ENCODE assay signal across 25 cellular contexts in genomic region chrX:19744231-19744630, GRCh38.
DNase-seq lines count a peak whose midpoint lies in the region; ATAC-seq and TF ChIP-seq lines count a peak whose summit lies in the region.
"Had no signal": no experiment of that assay in that cellular context is flagged by ENCODE, and none has a peak within 500 bp of the region (broad histone marks: within the 10 kb centered on the region; RNA-seq: fewer than 3 reads in every experiment).

No MANE protein-coding gene starts in this region.

- peaks cover 92% of the 10 kb centered on the region for H3K4me1 Mint-ChIP-seq in activated CD8-positive, alpha-beta memory T cell treated with anti-CD3 and anti-CD28 coated beads, Interleukin-2, amount 10 ng/mL, durations not matched to agents 7 days and 5 days
- peaks cover 73% of the 10 kb centered on the region for H3K4me1 Mint-ChIP-seq in activated naive CD8-positive, alpha-beta T cell treated with anti-CD3 and anti-CD28 coated beads, Interleukin-2, amount 10 ng/mL, durations not matched to agents 7 days and 5 days

- no peaks in the 10 kb centered on the region for H3K27me3 Mint-ChIP-seq in activated CD8-positive, alpha-beta memory T cell treated with anti-CD3 and anti-CD28 coated beads, Interleukin-2, amount 10 ng/mL, durations not matched to agents 7 days and 5 days
- no peaks in the 10 kb centered on the region for H3K27me3 Mint-ChIP-seq in activated naive CD8-positive, alpha-beta T cell treated with anti-CD3 and anti-CD28 coated beads, Interleukin-2, amount 10 ng/mL, durations not matched to agents 7 days and 5 days

- H3K4me1 ChIP-seq in MM.1S (ENCODE audit: low read length) (peaks cover 41% of the 10 kb centered on the region), neutrophil (ENCODE audit: control insufficient read depth in 1 of 2, insufficient read depth in 1 of 2, low read depth in 1 of 2, low read length in 1 of 2) (peaks cover 51 to 63% of the 10 kb centered on the region in 2 experiments)
- H3K4me1 ChIP-seq: adrenal gland, breast epithelium, uterus had no signal

- no peak for ATAC-seq in activated CD8-positive, alpha-beta memory T cell treated with anti-CD3 and anti-CD28 coated beads, Interleukin-2, amount 10 ng/mL, durations not matched to agents 7 days and 5 days
- ATAC-seq in activated naive CD8-positive, alpha-beta T cell treated with anti-CD3 and anti-CD28 coated beads, Interleukin-2, amount 10 ng/mL, durations not matched to agents 7 days and 5 days (ENCODE audit: low read depth) = no peak
- ATAC-seq in Right ventricle myocardium inferior = no peak
- ATAC-seq in GM18502 (IDR thresholded peaks at IDR 0.05; ENCODE audit: poor library complexity, unreplicated experiment) = no peak
- ATAC-seq: activated T-cell treated with anti-CD3 and anti-CD28 coated beads, Interleukin-2, amount 50 U/mL, for 72 hours; K562; lower lobe of right lung had no signal

- H3K9me3 ChIP-seq in MM.1S (replicated peaks; ENCODE audit: insufficient read depth, low read length) (no peaks in the 10 kb centered on the region), neutrophil (no peaks in the 10 kb centered on the region)
- H3K9me3 ChIP-seq: lower lobe of right lung had no signal

- no peak overlapping the region for H3K9ac ChIP-seq in MM.1S (ENCODE audit: low read length)

- peak overlapping the region; percentile 65; the same call in 1 of the 2 replicates for H3K27ac ChIP-seq in MM.1S (ENCODE audit: low read length)
- H3K27ac ChIP-seq in neutrophil = peak overlapping the region; percentile 45
- no peak overlapping the region for H3K27ac ChIP-seq in dorsolateral prefrontal cortex
- H3K27ac ChIP-seq: adrenal gland, breast epithelium, epithelial cell of prostate, lower lobe of right lung, RWPE1, uterus had no signal

- H3K4me3 Mint-ChIP-seq in activated CD8-positive, alpha-beta memory T cell treated with anti-CD3 and anti-CD28 coated beads, Interleukin-2, amount 10 ng/mL, durations not matched to agents 7 days and 5 days = no peak overlapping the region
- no peak overlapping the region for H3K4me3 Mint-ChIP-seq in activated naive CD8-positive, alpha-beta T cell treated with anti-CD3 and anti-CD28 coated beads, Interleukin-2, amount 10 ng/mL, durations not matched to agents 7 days and 5 days

- no peaks in the 10 kb centered on the region for H3K27me3 ChIP-seq in MM.1S (replicated peaks; ENCODE audit: insufficient read depth, low read length)
- H3K27me3 ChIP-seq in neutrophil = no peaks in the 10 kb centered on the region
- H3K27me3 ChIP-seq in dorsolateral prefrontal cortex = peaks cover 0 to 40% (median 6%) of the 10 kb centered on the region in 45 donors
- H3K27me3 ChIP-seq: adrenal gland, uterus had no signal

- peak overlapping the region; percentile 59; the same call in 1 of the 2 replicates for H3K4me2 ChIP-seq in MM.1S (ENCODE audit: low read depth, low read length)

- no peak overlapping the region for H2AFZ ChIP-seq in MM.1S (ENCODE audit: low read length)

- H3K36me3 Mint-ChIP-seq in activated CD8-positive, alpha-beta memory T cell treated with anti-CD3 and anti-CD28 coated beads, Interleukin-2, amount 10 ng/mL, durations not matched to agents 7 days and 5 days = peaks cover 30% of the 10 kb centered on the region
- peaks cover 9% of the 10 kb centered on the region for H3K36me3 Mint-ChIP-seq in activated naive CD8-positive, alpha-beta T cell treated with anti-CD3 and anti-CD28 coated beads, Interleukin-2, amount 10 ng/mL, durations not matched to agents 7 days and 5 days

- POLR2A ChIA-PET in activated naive CD8-positive, alpha-beta T cell treated with anti-CD3 and anti-CD28 coated beads, Interleukin-2, amount 10 ng/mL, durations not matched to agents 7 days and 5 days (lab: Charles Lee) = interaction anchor here (0.7 to 1.4 kb wide), 2 partner anchors 62 to 143 kb away, joined by 3 to 6 read pairs; partner anchors contain the start of gene SH3KBP1

- intact Hi-C loops in Right ventricle myocardium inferior (cut with DNase I) (loop anchor here (5.0 kb wide), 1 partner anchor 152 kb away; no protein-coding TSS in a partner anchor), dorsolateral prefrontal cortex (cut with DNase I) (no loop called here)

- no peaks in the 10 kb centered on the region for H3K9me2 ChIP-seq in MM.1S (replicated peaks; ENCODE audit: insufficient read depth, low read length)

- H3K4me3 ChIP-seq in MM.1S (ENCODE audit: low read length) (no peak overlapping the region), neutrophil (ENCODE audit: low read depth in 1 of 2, low read length in 1 of 2) (no peak overlapping the region), dorsolateral prefrontal cortex (no peak overlapping the region)
- H3K4me3 ChIP-seq: adrenal gland, breast epithelium, K562, lower lobe of right lung, skin epidermis, uterus had no signal

- no peaks in the 10 kb centered on the region for H4K20me1 ChIP-seq in MM.1S (ENCODE audit: insufficient read depth, low read length)

- H3K36me3 ChIP-seq in MM.1S (replicated peaks; ENCODE audit: insufficient read depth, low read length) (no peaks in the 10 kb centered on the region), neutrophil (peaks cover 24% of the 10 kb centered on the region)
- H3K36me3 ChIP-seq: adrenal gland, breast epithelium, lower lobe of right lung, uterus had no signal

- DNase-seq in activated CD8-positive, alpha-beta memory T cell treated with anti-CD3 and anti-CD28 coated beads, Interleukin-2, amount 10 ng/mL, durations not matched to agents 7 days and 5 days = no peak
- DNase-seq in activated CD8-positive, alpha-beta memory T cell treated with anti-CD3 and anti-CD28 coated beads, Interleukin-2, amount 50 U/mL, for 4 hours = no peak
- DNase-seq in MM.1S (no peak), Right ventricle myocardium inferior (ENCODE audit: missing footprints) (no peak), dorsolateral prefrontal cortex (no peak)
- no peak for DNase-seq in activated naive CD8-positive, alpha-beta T cell treated with anti-CD3 and anti-CD28 coated beads, Interleukin-2, amount 10 ng/mL, durations not matched to agents 7 days and 5 days
- DNase-seq: activated CD4-positive, alpha-beta T cell treated with anti-CD3 and anti-CD28 coated beads, Interleukin-2, amount 50 U/mL, for 4 hours; activated T-cell treated with anti-CD3 and anti-CD28 coated beads, Interleukin-2, amount 50 U/mL, for 72 hours; adrenal gland; DMS153; foreskin fibroblast; hippocampal formation; lower lobe of right lung; NCI-H187 treated with DMSO at 0.1 percent for 48 hours; NCI-H226; posterior cingulate gyrus; SW 1271; uterus had no signal

- peaks cover 23% of the 10 kb centered on the region; the same call in 1 of the 2 replicates for H3F3A ChIP-seq in MM.1S (ENCODE audit: insufficient read depth, low read length)

- peaks cover 13% of the 10 kb centered on the region for H3K79me2 ChIP-seq in MM.1S (ENCODE audit: low read length)

- H3K9me3 Mint-ChIP-seq in activated CD8-positive, alpha-beta memory T cell treated with anti-CD3 and anti-CD28 coated beads, Interleukin-2, amount 10 ng/mL, durations not matched to agents 7 days and 5 days (ENCODE audit: low read depth) = no peaks in the 10 kb centered on the region
- no peaks in the 10 kb centered on the region for H3K9me3 Mint-ChIP-seq in activated naive CD8-positive, alpha-beta T cell treated with anti-CD3 and anti-CD28 coated beads, Interleukin-2, amount 10 ng/mL, durations not matched to agents 7 days and 5 days
- H3K9me3 Mint-ChIP-seq: activated T-cell treated with anti-CD3 and anti-CD28 coated beads, Interleukin-2, amount 50 U/mL, for 72 hours had no signal

- TF ChIP-seq CTCF in MM.1S (IDR thresholded peaks at IDR 0.05; ENCODE audit: low read length) (no peak), neutrophil (IDR thresholded peaks at IDR 0.05) (no peak), dorsolateral prefrontal cortex (IDR thresholded peaks at IDR 0.05 in 54 of 56, conservative IDR thresholded peaks at IDR 0.05 in 2 of 56; ENCODE audit: low read depth in 1 of 56, partially characterized antibody in 56 of 56) (no peak)

- peak overlapping the region; percentile 89 for H3K27ac Mint-ChIP-seq in activated CD8-positive, alpha-beta memory T cell treated with anti-CD3 and anti-CD28 coated beads, Interleukin-2, amount 10 ng/mL, durations not matched to agents 7 days and 5 days
- H3K27ac Mint-ChIP-seq in activated naive CD8-positive, alpha-beta T cell treated with anti-CD3 and anti-CD28 coated beads, Interleukin-2, amount 10 ng/mL, durations not matched to agents 7 days and 5 days = peak overlapping the region; percentile 6

- CTCF ChIA-PET in activated CD8-positive, alpha-beta memory T cell treated with anti-CD3 and anti-CD28 coated beads, Interleukin-2, amount 10 ng/mL, durations not matched to agents 7 days and 5 days (lab: Charles Lee) = interaction anchor here (1.0 to 2.5 kb wide), 4 partner anchors 23 to 144 kb away, joined by 3 to 8 read pairs (median 4); no protein-coding TSS in a partner anchor

Comparison
In these comparisons a context has a peak if more than half of its experiments do, and no peak if none do; other contexts are left out.
1. H3K27ac ChIP-seq: peak in MM.1S (single experiment) and neutrophil (single experiment); none in dorsolateral prefrontal cortex (0 of 59).